ENCODE assay signal across 15 cellular contexts in the genomic region with DNA sequence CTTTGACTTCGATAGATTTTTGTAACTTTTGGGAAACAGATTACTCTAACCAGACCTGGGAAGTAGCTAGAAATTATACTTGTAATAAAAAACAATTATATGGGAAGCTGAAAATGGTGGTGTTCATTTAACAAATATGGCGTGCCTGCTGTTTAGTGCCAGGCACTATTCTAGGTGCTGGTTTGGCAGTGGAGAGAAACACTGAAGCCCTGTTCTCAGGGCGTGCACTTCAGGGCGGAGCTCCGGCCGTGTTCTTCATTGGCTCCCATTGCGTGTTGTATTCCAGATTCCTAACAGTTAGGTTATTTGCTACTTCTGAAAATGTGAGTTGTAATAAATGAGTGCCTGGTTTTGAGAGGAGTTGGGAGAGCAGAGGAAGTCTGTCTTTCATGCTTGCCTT. TPM values are rescaled to one million over a fixed set of nuclear protein-coding genes. Genes with fewer than 3 reads are reported as not detected.
DNase-seq lines count a peak whose midpoint lies in the region; ATAC-seq and TF ChIP-seq lines count a peak whose summit lies in the region.
"Had no signal": no experiment of that assay in that cellular context is flagged by ENCODE, and none has a peak within 500 bp of the region (broad histone marks: within the 10 kb centered on the region; RNA-seq: fewer than 3 reads in every experiment).

No MANE protein-coding gene starts in this region.

- peak overlapping the region; percentile 81 for H3K27ac Mint-ChIP-seq in activated CD4-positive, alpha-beta memory T cell treated with anti-CD3 and anti-CD28 coated beads, Interleukin-2, amount 10 ng/mL, durations not matched to agents 7 days and 5 days
- H3K27ac Mint-ChIP-seq in stimulated activated effector memory CD8-positive, alpha-beta T cell treated with anti-CD3 and anti-CD28 coated beads, Interleukin-12 subunit alpha, Interleukin-12 subunit beta, amount 100 ng/mL, for 72 hours, result peak overlapping the region; percentile 91

- H3K36me3 ChIP-seq in left ventricle myocardium inferior, result peaks cover 37% of the 10 kb centered on the region
- H3K36me3 ChIP-seq: uterus had no signal

- TF ChIP-seq CTCF in left ventricle myocardium inferior (IDR thresholded peaks at IDR 0.05; ENCODE audit: borderline replicate concordance), result no peak

- intact Hi-C loops in left ventricle myocardium inferior (cut with micrococcal nuclease), result no loop called here

- no peaks in the 10 kb centered on the region for H3K27me3 ChIP-seq in left ventricle myocardium inferior (ENCODE audit: low read depth)
- H3K27me3 ChIP-seq: foreskin keratinocyte, Peyer's patch, uterus had no signal

- no peak for ATAC-seq in stimulated activated effector memory CD8-positive, alpha-beta T cell treated with anti-CD3 and anti-CD28 coated beads, Interleukin-12 subunit alpha, Interleukin-12 subunit beta, amount 100 ng/mL, for 72 hours
- ATAC-seq in HG03469 (IDR thresholded peaks at IDR 0.05; ENCODE audit: unreplicated experiment), result no peak
- no peak for ATAC-seq in GM21786 (IDR thresholded peaks at IDR 0.05; ENCODE audit: unreplicated experiment)
- ATAC-seq: foreskin keratinocyte had no signal

- no peak overlapping the region for H3K4me3 ChIP-seq in left ventricle myocardium inferior
- H3K4me3 ChIP-seq: Peyer's patch, uterus had no signal

- H3K27ac ChIP-seq in left ventricle myocardium inferior (replicated peaks), result peak overlapping the region; percentile 14
- H3K27ac ChIP-seq: foreskin keratinocyte, Peyer's patch, uterus, VCaP had no signal

- H3K4me1 ChIP-seq in left ventricle myocardium inferior, result peaks cover 95% of the 10 kb centered on the region
- H3K4me1 ChIP-seq: foreskin keratinocyte, Peyer's patch, uterus had no signal

- POLR2A ChIA-PET in activated CD4-positive, alpha-beta memory T cell treated with anti-CD3 and anti-CD28 coated beads, Interleukin-2, amount 10 ng/mL, durations not matched to agents 7 days and 5 days (lab: Charles Lee), result interaction anchor here (1.2 kb wide), 1 partner anchor 11 kb away, joined by 4 read pairs; no protein-coding TSS in a partner anchor

- peaks cover 74% of the 10 kb centered on the region for H3K36me3 Mint-ChIP-seq in activated CD4-positive, alpha-beta memory T cell treated with anti-CD3 and anti-CD28 coated beads, Interleukin-2, amount 10 ng/mL, durations not matched to agents 7 days and 5 days (ENCODE audit: low read depth)
- peaks cover 95% of the 10 kb centered on the region for H3K36me3 Mint-ChIP-seq in stimulated activated effector memory CD8-positive, alpha-beta T cell treated with anti-CD3 and anti-CD28 coated beads, Interleukin-12 subunit alpha, Interleukin-12 subunit beta, amount 100 ng/mL, for 72 hours

- H3K4me3 Mint-ChIP-seq in activated CD4-positive, alpha-beta memory T cell treated with anti-CD3 and anti-CD28 coated beads, Interleukin-2, amount 10 ng/mL, durations not matched to agents 7 days and 5 days, result no peak overlapping the region
- H3K4me3 Mint-ChIP-seq in stimulated activated effector memory CD8-positive, alpha-beta T cell treated with anti-CD3 and anti-CD28 coated beads, Interleukin-12 subunit alpha, Interleukin-12 subunit beta, amount 100 ng/mL, for 72 hours, result peak overlapping the region; percentile 38

- peak; percentile 30 for DNase-seq in activated effector memory CD4-positive, alpha-beta T cell treated with anti-CD3 and anti-CD28 coated beads, Interleukin-2, amount 50 U/mL, for 16 hours
- no peak for DNase-seq in activated effector memory CD4-positive, alpha-beta T cell treated with Interleukin-2 at 50 U/mL for 16 hours
- DNase-seq in activated CD4-positive, alpha-beta memory T cell treated with anti-CD3 and anti-CD28 coated beads, Interleukin-2, amount 10 ng/mL, durations not matched to agents 7 days and 5 days, result no peak
- DNase-seq in left ventricle myocardium inferior (no peak), UCSD-AML1 (lab: John Stamatoyannopoulos, UW; ENCODE audit: unreplicated experiment) (no peak)
- DNase-seq in stimulated activated effector memory CD8-positive, alpha-beta T cell treated with anti-CD3 and anti-CD28 coated beads, Interleukin-12 subunit alpha, Interleukin-12 subunit beta, amount 100 ng/mL, for 72 hours (ENCODE audit: low spot score in 2 of 2), result no peak
- DNase-seq: amygdala; foreskin keratinocyte; NCI-H774; stimulated activated naive CD4-positive, alpha-beta T cell treated with Interleukin-2 at 50 U/mL for 16 hours; uterus had no signal

- peaks cover 50% of the 10 kb centered on the region for H3K4me1 Mint-ChIP-seq in activated CD4-positive, alpha-beta memory T cell treated with anti-CD3 and anti-CD28 coated beads, Interleukin-2, amount 10 ng/mL, durations not matched to agents 7 days and 5 days
- H3K4me1 Mint-ChIP-seq in stimulated activated effector memory CD8-positive, alpha-beta T cell treated with anti-CD3 and anti-CD28 coated beads, Interleukin-12 subunit alpha, Interleukin-12 subunit beta, amount 100 ng/mL, for 72 hours, result peaks cover 78% of the 10 kb centered on the region

- H3K9me3 Mint-ChIP-seq in activated CD4-positive, alpha-beta memory T cell treated with anti-CD3 and anti-CD28 coated beads, Interleukin-2, amount 10 ng/mL, durations not matched to agents 7 days and 5 days, result no peaks in the 10 kb centered on the region
- H3K9me3 Mint-ChIP-seq in stimulated activated effector memory CD8-positive, alpha-beta T cell treated with anti-CD3 and anti-CD28 coated beads, Interleukin-12 subunit alpha, Interleukin-12 subunit beta, amount 100 ng/mL, for 72 hours, result no peaks in the 10 kb centered on the region

- CTCF ChIA-PET in activated CD4-positive, alpha-beta memory T cell treated with anti-CD3 and anti-CD28 coated beads, Interleukin-2, amount 10 ng/mL, durations not matched to agents 7 days and 5 days (lab: Charles Lee), result interaction anchor here (1.0 to 1.2 kb wide), 2 partner anchors 36 to 37 kb away, joined by 3 to 4 read pairs; no protein-coding TSS in a partner anchor

- no peaks in the 10 kb centered on the region for H3K9me3 ChIP-seq in left ventricle myocardium inferior (replicated peaks)
- H3K9me3 ChIP-seq: Peyer's patch, uterus had no signal

- H3K27me3 Mint-ChIP-seq in activated CD4-positive, alpha-beta memory T cell treated with anti-CD3 and anti-CD28 coated beads, Interleukin-2, amount 10 ng/mL, durations not matched to agents 7 days and 5 days, result no peaks in the 10 kb centered on the region

RNA-seq across cellular contexts. Expression of a gene that starts 38.6 kb away (rescaled TPM):
- total RNA-seq in activated CD4-positive, alpha-beta memory T cell treated with anti-CD3 and anti-CD28 coated beads, Interleukin-2, amount 10 ng/mL, durations not matched to agents 7 days and 5 days, result 10 to 100 TPM; 85.9 to 97.1 TPM
- 211 TPM for total RNA-seq in left ventricle myocardium inferior
